9 cellular contexts compared by ENCODE assay signal in genomic region chr4:142150483-142150882, GRCh38.
"Had no signal": no experiment of that assay in that cellular context is flagged by ENCODE, and none has a peak within 500 bp of the region (broad histone marks: within the 10 kb centered on the region; RNA-seq: fewer than 3 reads in every experiment).

No MANE protein-coding gene starts in this region.

- H3K9ac ChIP-seq: KMS-11 had no signal

- H3K9me3 ChIP-seq: HAP-1 had no signal

- H3K4me1 ChIP-seq: HAP-1 had no signal

- ATAC-seq: HCT116, HepG2 had no signal

- H3K4me3 ChIP-seq: HAP-1 had no signal

- H3K27ac ChIP-seq: HL-60, KMS-11 had no signal

- H3K36me3 ChIP-seq: HAP-1 had no signal

- DNase-seq: GOT3, H7, HFFc6, KBM-7 had no signal
